In genomic region chr4:3291969-3292570, GRCh38 we compare ENCODE assay signal across 1 cellular context.
TF ChIP-seq lines count a peak whose summit lies in the region.

No MANE protein-coding gene starts in this region.

TF ChIP-seq in K562, 482 proteins besides CTCF, POLR2A, EP300 and RAD21 (continued from another document):
- TF ChIP-seq PCBP1 (IDR thresholded peaks at IDR 0.05; ENCODE audit: low read depth, low read length, poor library complexity, severe bottlenecking) (peak; percentile 1), E2F6 (IDR thresholded peaks at IDR 0.05; ENCODE audit: borderline replicate concordance in 1 of 2, extremely low read depth in 1 of 2, insufficient read depth in 1 of 2, insufficient read length in 1 of 2, low read depth in 1 of 2, low read length in 1 of 2, poor library complexity in 1 of 2, severe bottlenecking in 1 of 2) (peak in 1 of 2 experiments; percentile 34), HMGXB4 (CRISPR knock-in tag; IDR thresholded peaks at IDR 0.05) (no peak), NR4A1 (CRISPR knock-in tag; IDR thresholded peaks at IDR 0.05) (0 out of 2 replicates have a peak, but pooled peaks have one; percentile 77), NR4A1 (tag; IDR thresholded peaks at IDR 0.05) (no peak), TGIF2 (CRISPR knock-in tag; IDR thresholded peaks at IDR 0.05) (peak; percentile 57; the same call in 1 of the 2 replicates), PHF21A (IDR thresholded peaks at IDR 0.05; ENCODE audit: borderline replicate concordance, low read depth) (no peak), SNAPC5 (CRISPR knock-in tag; IDR thresholded peaks at IDR 0.05) (no peak), ZNF583 (CRISPR knock-in tag; IDR thresholded peaks at IDR 0.05) (no peak), NR2F6 (CRISPR knock-in tag; IDR thresholded peaks at IDR 0.05) (no peak), CBFB (CRISPR knock-in tag; IDR thresholded peaks at IDR 0.05) (no peak), ZFP30 (CRISPR knock-in tag; IDR thresholded peaks at IDR 0.05; ENCODE audit: borderline replicate concordance) (no peak), THRA (IDR thresholded peaks at IDR 0.05) (no peak), ZNF239 (CRISPR knock-in tag; IDR thresholded peaks at IDR 0.05) (no peak), TBP (optimal IDR thresholded peaks at IDR 0.05; ENCODE audit: low read depth, low read length) (no peak), DPF2 (IDR thresholded peaks at IDR 0.05) (no peak), ZNF830 (CRISPR knock-in tag; IDR thresholded peaks at IDR 0.05) (no peak), RB1 (IDR thresholded peaks at IDR 0.05; ENCODE audit: low read depth) (0 out of 2 replicates have a peak, but pooled peaks have one; percentile 23), ESRRB (CRISPR knock-in tag; IDR thresholded peaks at IDR 0.05; ENCODE audit: borderline replicate concordance) (no peak), RBM39 (optimal IDR thresholded peaks at IDR 0.05; ENCODE audit: low read depth, low read length) (no peak), AFF4 (CRISPR knock-in tag; IDR thresholded peaks at IDR 0.05) (0 out of 2 replicates have a peak, but pooled peaks have one; percentile 32), TOE1 (IDR thresholded peaks at IDR 0.05; ENCODE audit: borderline replicate concordance) (no peak), TOE1 (CRISPR knock-in tag; IDR thresholded peaks at IDR 0.05; ENCODE audit: borderline replicate concordance, low read depth) (no peak), ZNF512 (tag; IDR thresholded peaks at IDR 0.05) (no peak), MAFK (IDR thresholded peaks at IDR 0.05; ENCODE audit: low read length) (no peak), NCOR1 (IDR thresholded peaks at IDR 0.05) (no peak), PHF8 (IDR thresholded peaks at IDR 0.05; ENCODE audit: borderline replicate concordance, low read length) (no peak), ZBTB26 (CRISPR knock-in tag; IDR thresholded peaks at IDR 0.05) (0 out of 2 replicates have a peak, but pooled peaks have one; percentile 11), KHSRP (IDR thresholded peaks at IDR 0.05) (no peak), SRSF1 (IDR thresholded peaks at IDR 0.05; ENCODE audit: low read depth, low read length) (0 out of 2 replicates have a peak, but pooled peaks have one; percentile 33), NFIC (IDR thresholded peaks at IDR 0.05) (peak; percentile 50), KLF10 (CRISPR knock-in tag; IDR thresholded peaks at IDR 0.05) (no peak), HMBOX1 (IDR thresholded peaks at IDR 0.05) (no peak), DNMT1 (IDR thresholded peaks at IDR 0.05) (no peak), ZNF12 (CRISPR knock-in tag; IDR thresholded peaks at IDR 0.05) (no peak)
